22 cellular contexts compared by ENCODE assay signal in the genomic region with DNA sequence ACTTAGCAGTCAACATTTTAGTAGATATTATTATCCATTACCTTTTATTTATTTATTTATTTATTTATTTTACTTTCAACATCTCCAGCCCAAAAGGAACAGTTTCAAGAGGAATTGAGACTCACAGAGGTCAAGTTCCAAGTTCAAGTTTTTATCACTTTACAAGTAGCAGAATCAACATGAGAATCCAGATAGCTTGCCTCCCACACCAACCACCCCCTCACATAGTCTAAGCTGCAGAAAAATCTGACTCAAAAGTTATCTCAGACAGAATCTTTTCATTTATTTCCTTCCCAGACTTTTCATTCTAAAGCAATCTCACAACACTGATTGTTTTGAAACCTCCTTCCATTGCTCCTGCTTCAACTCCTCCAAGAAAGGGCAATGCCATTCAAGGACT.
"Had no signal": no experiment of that assay in that cellular context is flagged by ENCODE, and none has a peak within 500 bp of the region (broad histone marks: within the 10 kb centered on the region; RNA-seq: fewer than 3 reads in every experiment).

No MANE protein-coding gene starts in this region.

- ATAC-seq: activated naive CD8-positive, alpha-beta T cell treated with anti-CD3 and anti-CD28 coated beads, Interleukin-2, amount 50 U/mL, for 24 hours; activated T-helper 17 cell treated with anti-CD3 and anti-CD28 coated beads, Interleukin-2, amount 50 U/mL, for 72 hours; effector memory CD8-positive, alpha-beta T cell; gastrocnemius medialis; left cardiac atrium; right lobe of liver had no signal

- FAIRE-seq: keratinocyte, urothelium cell line had no signal

- DNase-seq: activated CD4-positive, alpha-beta memory T cell treated with anti-CD3 and anti-CD28 coated beads, Interleukin-2, amount 10 ng/mL, durations not matched to agents 7 days and 5 days; activated CD4-positive, alpha-beta T cell treated with anti-CD3 and anti-CD28 coated beads, Interleukin-2, amount 10 ng/mL, durations not matched to agents 7 days and 5 days; activated CD4-positive, CD25-positive, alpha-beta regulatory T cell treated with anti-CD3 and anti-CD28 coated beads, Interleukin-2, amount 50 U/mL, for 72 hours; activated CD8-positive, alpha-beta memory T cell treated with anti-CD3 and anti-CD28 coated beads, Interleukin-2, amount 50 U/mL, for 48 hours; activated naive CD8-positive, alpha-beta T cell treated with anti-CD3 and anti-CD28 coated beads, Interleukin-2, amount 50 U/mL, for 24 hours; activated T-cell treated with anti-CD3 and anti-CD28 coated beads, Interleukin-2, amount 50 U/mL, for 24 hours; amygdala; cortex of kidney; effector memory CD8-positive, alpha-beta T cell; erythroblast; gastrocnemius medialis; glutamatergic neuron; left cardiac atrium; mammary epithelial cell; posterior cingulate gyrus; right lobe of liver; stimulated activated CD4-positive, alpha-beta T cell treated with anti-CD3 and anti-CD28 coated beads, Interleukin-2, amount 100 ng/mL, for 48 hours; stimulated activated naive CD4-positive, alpha-beta T cell treated with Interleukin-2 at 50 U/mL for 16 hours; trophoblast cell had no signal
